Comparison of ENCODE assay signal across 22 cellular contexts in the genomic region with DNA sequence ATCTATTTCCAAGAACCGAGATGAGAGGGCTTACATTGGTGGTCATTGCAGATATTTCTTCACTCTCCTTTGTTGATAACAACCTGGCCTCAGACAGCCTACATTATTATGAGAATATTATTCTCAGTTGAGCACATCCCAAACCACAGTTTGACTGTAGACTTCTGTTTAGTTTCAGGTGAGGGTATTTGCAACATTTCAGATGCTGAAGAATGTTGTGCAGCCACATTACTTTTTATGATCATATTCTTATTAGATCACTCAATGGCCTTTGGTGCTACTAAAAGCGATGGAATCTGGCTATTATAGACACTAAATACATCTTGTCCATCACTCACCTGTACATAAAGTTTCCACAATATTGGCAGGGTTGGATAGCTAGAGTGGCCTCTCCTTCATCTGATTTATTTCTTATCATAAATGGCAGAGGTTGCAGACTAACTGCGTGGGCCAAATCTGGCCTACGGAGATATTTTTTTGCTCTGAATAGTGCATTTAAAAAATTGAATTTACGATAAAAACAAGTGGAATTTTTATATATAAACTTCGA. TPM values are rescaled to one million over a fixed set of nuclear protein-coding genes. Genes with fewer than 3 reads are reported as not detected.
DNase-seq lines count a peak whose midpoint lies in the region; ATAC-seq and TF ChIP-seq lines count a peak whose summit lies in the region.
"Had no signal": no experiment of that assay in that cellular context is flagged by ENCODE, and none has a peak within 500 bp of the region (broad histone marks: within the 10 kb centered on the region; RNA-seq: fewer than 3 reads in every experiment).

No MANE protein-coding gene starts in this region.

- H3K4me2 ChIP-seq in fibroblast of lung (ENCODE audit: extremely low read depth, insufficient read depth, low read length) (no peak overlapping the region), skeletal muscle satellite cell (ENCODE audit: low read length) (peak overlapping the region; percentile 18)

- no peaks in the 10 kb centered on the region for H3K27me3 Mint-ChIP-seq in activated CD4-positive, alpha-beta T cell treated with anti-CD3 and anti-CD28 coated beads, Interleukin-2, amount 10 ng/mL, durations not matched to agents 7 days and 5 days
- no peaks in the 10 kb centered on the region for H3K27me3 Mint-ChIP-seq in T-cell

- H3K36me3 ChIP-seq in fibroblast of lung (ENCODE audit: control insufficient read depth, insufficient read depth, low read length) (no peaks in the 10 kb centered on the region), skeletal muscle satellite cell (ENCODE audit: insufficient read depth, low read length) (no peaks in the 10 kb centered on the region)
- H3K36me3 ChIP-seq: gastroesophageal sphincter, pancreas had no signal

- H3K9ac ChIP-seq in fibroblast of lung (ENCODE audit: insufficient read depth, low read length) (no peak overlapping the region), skeletal muscle satellite cell (ENCODE audit: low read depth, low read length) (peak overlapping the region; percentile 38)

- no peak for DNase-seq in activated CD4-positive, alpha-beta T cell treated with anti-CD3 and anti-CD28 coated beads, Interleukin-2, amount 10 ng/mL, durations not matched to agents 7 days and 5 days
- DNase-seq in activated CD4-positive, alpha-beta T cell treated with anti-CD3 and anti-CD28 coated beads for 4 hours = no peak
- no peak for DNase-seq in T-cell
- no peak for DNase-seq in fibroblast of lung (ENCODE audit: low read depth in 2 of 2)
- no peak for DNase-seq in activated T-cell treated with anti-CD3 and anti-CD28 coated beads, Interleukin-2, amount 50 U/mL, for 1 hour
- no peak for DNase-seq in NCI-H146 (lab: John Stamatoyannopoulos, UW)
- DNase-seq: 8988T; activated CD4-positive, alpha-beta T cell treated with anti-CD3 and anti-CD28 coated beads for 48 hours; activated naive CD4-positive, alpha-beta T cell; cortex of kidney; DMS79; NCI-H1417 treated with DMSO at 0.1 percent for 48 hours; NCI-H2171 treated with DMSO at 0.1 percent for 48 hours; NCI-H748 treated with DMSO at 0.1 percent for 48 hours; pancreas; stimulated activated CD8-positive, alpha-beta memory T cell treated with anti-CD3 and anti-CD28 coated beads, Interleukin-4, amount 100 ng/mL, for 48 hours had no signal

- no peaks in the 10 kb centered on the region for H3K27me3 ChIP-seq in fibroblast of lung (ENCODE audit: control insufficient read depth, insufficient read depth, low read length)
- H3K27me3 ChIP-seq in skeletal muscle satellite cell (ENCODE audit: control insufficient read depth, insufficient read depth, low read length) = no peaks in the 10 kb centered on the region
- H3K27me3 ChIP-seq: gastroesophageal sphincter, left lung, pancreas had no signal

- no peak overlapping the region for H2AFZ ChIP-seq in fibroblast of lung (ENCODE audit: low read length)

- H3K4me1 ChIP-seq in fibroblast of lung (ENCODE audit: control insufficient read depth, extremely low read depth, insufficient read depth, low read length) = peaks cover 15% of the 10 kb centered on the region
- peaks cover 42% of the 10 kb centered on the region for H3K4me1 ChIP-seq in skeletal muscle satellite cell (ENCODE audit: control insufficient read depth, insufficient read depth, low read length)
- H3K4me1 ChIP-seq: gastroesophageal sphincter, pancreas had no signal

- no peak overlapping the region for H3K4me3 ChIP-seq in fibroblast of lung (replicated peaks in 1 of 4; ENCODE audit: control extremely low read depth in 1 of 4, insufficient read depth in 1 of 4, low read depth in 3 of 4, low read length in 4 of 4)
- H3K4me3 ChIP-seq in skeletal muscle satellite cell (ENCODE audit: low read length) = no peak overlapping the region
- H3K4me3 ChIP-seq: gastroesophageal sphincter, left lung, pancreas, skin epidermis had no signal

- peaks cover 30% of the 10 kb centered on the region for H3K4me1 Mint-ChIP-seq in activated CD4-positive, alpha-beta T cell treated with anti-CD3 and anti-CD28 coated beads, Interleukin-2, amount 10 ng/mL, durations not matched to agents 7 days and 5 days
- peaks cover 47 to 57% (median 50%) of the 10 kb centered on the region in 3 donors for H3K4me1 Mint-ChIP-seq in T-cell

- H4K20me1 ChIP-seq in fibroblast of lung (ENCODE audit: control insufficient read depth, extremely low read depth, insufficient read depth, low read length) = no peaks in the 10 kb centered on the region

- no peak overlapping the region for H3K4me3 Mint-ChIP-seq in activated CD4-positive, alpha-beta T cell treated with anti-CD3 and anti-CD28 coated beads, Interleukin-2, amount 10 ng/mL, durations not matched to agents 7 days and 5 days
- no peak overlapping the region for H3K4me3 Mint-ChIP-seq in T-cell

- peaks cover 37% of the 10 kb centered on the region for H3K36me3 Mint-ChIP-seq in activated CD4-positive, alpha-beta T cell treated with anti-CD3 and anti-CD28 coated beads, Interleukin-2, amount 10 ng/mL, durations not matched to agents 7 days and 5 days (ENCODE audit: low read depth)
- peaks cover 31% of the 10 kb centered on the region for H3K36me3 Mint-ChIP-seq in T-cell

- CTCF ChIA-PET in activated CD4-positive, alpha-beta T cell treated with anti-CD3 and anti-CD28 coated beads, Interleukin-2, amount 10 ng/mL, durations not matched to agents 7 days and 5 days (lab: Charles Lee) = interaction anchor here (1.0 to 1.2 kb wide), 2 partner anchors 19 to 20 kb away, joined by 3 read pairs; no protein-coding TSS in a partner anchor
- CTCF ChIA-PET in T-cell (lab: Charles Lee) = no interaction called here

- POLR2A ChIA-PET in activated CD4-positive, alpha-beta T cell treated with anti-CD3 and anti-CD28 coated beads, Interleukin-2, amount 10 ng/mL, durations not matched to agents 7 days and 5 days (lab: Charles Lee) = no interaction called here
- POLR2A ChIA-PET in T-cell (lab: Charles Lee) = no interaction called here

- H3K27ac ChIP-seq in fibroblast of lung (ENCODE audit: insufficient read depth, low read length) = peak overlapping the region; percentile 42
- H3K27ac ChIP-seq: C4-2B, gastroesophageal sphincter, pancreas had no signal

- no peak for TF ChIP-seq CTCF in fibroblast of lung (conservative IDR thresholded peaks at IDR 0.05 in 1 of 2, IDR thresholded peaks at IDR 0.05 in 1 of 2; ENCODE audit: low read depth in 1 of 2, low read length in 2 of 2)

- H3K27ac Mint-ChIP-seq in activated CD4-positive, alpha-beta T cell treated with anti-CD3 and anti-CD28 coated beads, Interleukin-2, amount 10 ng/mL, durations not matched to agents 7 days and 5 days = peak overlapping the region; percentile 57
- H3K27ac Mint-ChIP-seq in T-cell = peak overlapping the region; percentile 88 to 92

- H3K9me3 ChIP-seq in fibroblast of lung (ENCODE audit: control insufficient read depth, insufficient read depth, low read depth, low read length) (no peaks in the 10 kb centered on the region), skeletal muscle satellite cell (replicated peaks; ENCODE audit: low read length) (no peaks in the 10 kb centered on the region)
- H3K9me3 ChIP-seq: gastroesophageal sphincter, left lung, pancreas had no signal

- no peaks in the 10 kb centered on the region for H3K79me2 ChIP-seq in fibroblast of lung (ENCODE audit: control insufficient read depth, insufficient read depth, low read length)

- no peaks in the 10 kb centered on the region for H3K9me3 Mint-ChIP-seq in activated CD4-positive, alpha-beta T cell treated with anti-CD3 and anti-CD28 coated beads, Interleukin-2, amount 10 ng/mL, durations not matched to agents 7 days and 5 days
- H3K9me3 Mint-ChIP-seq in T-cell = no peaks in the 10 kb centered on the region

- ATAC-seq in T-cell (replicated peaks in 1 of 4) (peak in 1 of 4 experiments; percentile 10), GM18870 (IDR thresholded peaks at IDR 0.05; ENCODE audit: unreplicated experiment) (no peak)
- ATAC-seq: gastroesophageal sphincter, pancreas had no signal

RNA-seq across cellular contexts. Expression of a gene that starts 26.2 kb away (rescaled TPM):
- 10 to 100 TPM; 48.1 to 48.5 TPM for total RNA-seq in activated CD4-positive, alpha-beta T cell treated with anti-CD3 and anti-CD28 coated beads, Interleukin-2, amount 10 ng/mL, durations not matched to agents 7 days and 5 days
- 10 to 100 TPM; 68.5 to 85.8 (median 74.8) TPM for total RNA-seq in T-cell
- 25.2 and 26.3 TPM in 2 replicates for total RNA-seq in fibroblast of lung
- 9.1 and 17.1 TPM in 2 replicates for polyA plus RNA-seq in fibroblast of lung
- 3.9 and 7.6 TPM in 2 replicates for polyA plus RNA-seq in fibroblast of lung (2012)
- polyA minus RNA-seq in fibroblast of lung (ENCODE audit: low replicate concordance) = 12.3 and 22.2 TPM in 2 replicates
- 26.1 and 26.9 TPM in 2 replicates for total RNA-seq in skeletal muscle satellite cell (2012; rRNA removed)
